ENCODE assay signal across 1 cellular context in the genomic region with DNA sequence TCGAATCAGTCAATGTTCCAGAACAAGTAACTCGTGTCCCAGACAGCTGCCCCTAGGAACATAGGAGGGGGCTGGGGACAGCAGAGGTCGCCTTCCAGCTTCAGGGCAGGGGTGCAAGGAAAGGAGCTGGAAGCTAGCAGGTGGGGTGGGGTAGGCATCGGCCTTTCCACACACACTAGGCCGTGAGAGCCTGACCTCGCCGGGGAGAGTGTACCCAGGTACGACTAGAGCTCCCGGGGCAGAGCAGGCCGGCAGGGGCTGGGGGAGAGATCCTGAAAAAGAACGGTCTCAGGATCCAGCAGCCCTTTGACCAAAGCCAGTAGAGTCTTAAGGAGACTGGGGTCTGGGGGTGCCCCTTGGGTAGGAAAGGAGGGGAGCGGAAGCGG.
TF ChIP-seq lines count a peak whose summit lies in the region.

No MANE protein-coding gene starts in this region.

TF ChIP-seq in GM23338, 12 proteins besides CTCF, POLR2A, EP300 and RAD21 (continued from another document):
- TF ChIP-seq, protein P1, sequence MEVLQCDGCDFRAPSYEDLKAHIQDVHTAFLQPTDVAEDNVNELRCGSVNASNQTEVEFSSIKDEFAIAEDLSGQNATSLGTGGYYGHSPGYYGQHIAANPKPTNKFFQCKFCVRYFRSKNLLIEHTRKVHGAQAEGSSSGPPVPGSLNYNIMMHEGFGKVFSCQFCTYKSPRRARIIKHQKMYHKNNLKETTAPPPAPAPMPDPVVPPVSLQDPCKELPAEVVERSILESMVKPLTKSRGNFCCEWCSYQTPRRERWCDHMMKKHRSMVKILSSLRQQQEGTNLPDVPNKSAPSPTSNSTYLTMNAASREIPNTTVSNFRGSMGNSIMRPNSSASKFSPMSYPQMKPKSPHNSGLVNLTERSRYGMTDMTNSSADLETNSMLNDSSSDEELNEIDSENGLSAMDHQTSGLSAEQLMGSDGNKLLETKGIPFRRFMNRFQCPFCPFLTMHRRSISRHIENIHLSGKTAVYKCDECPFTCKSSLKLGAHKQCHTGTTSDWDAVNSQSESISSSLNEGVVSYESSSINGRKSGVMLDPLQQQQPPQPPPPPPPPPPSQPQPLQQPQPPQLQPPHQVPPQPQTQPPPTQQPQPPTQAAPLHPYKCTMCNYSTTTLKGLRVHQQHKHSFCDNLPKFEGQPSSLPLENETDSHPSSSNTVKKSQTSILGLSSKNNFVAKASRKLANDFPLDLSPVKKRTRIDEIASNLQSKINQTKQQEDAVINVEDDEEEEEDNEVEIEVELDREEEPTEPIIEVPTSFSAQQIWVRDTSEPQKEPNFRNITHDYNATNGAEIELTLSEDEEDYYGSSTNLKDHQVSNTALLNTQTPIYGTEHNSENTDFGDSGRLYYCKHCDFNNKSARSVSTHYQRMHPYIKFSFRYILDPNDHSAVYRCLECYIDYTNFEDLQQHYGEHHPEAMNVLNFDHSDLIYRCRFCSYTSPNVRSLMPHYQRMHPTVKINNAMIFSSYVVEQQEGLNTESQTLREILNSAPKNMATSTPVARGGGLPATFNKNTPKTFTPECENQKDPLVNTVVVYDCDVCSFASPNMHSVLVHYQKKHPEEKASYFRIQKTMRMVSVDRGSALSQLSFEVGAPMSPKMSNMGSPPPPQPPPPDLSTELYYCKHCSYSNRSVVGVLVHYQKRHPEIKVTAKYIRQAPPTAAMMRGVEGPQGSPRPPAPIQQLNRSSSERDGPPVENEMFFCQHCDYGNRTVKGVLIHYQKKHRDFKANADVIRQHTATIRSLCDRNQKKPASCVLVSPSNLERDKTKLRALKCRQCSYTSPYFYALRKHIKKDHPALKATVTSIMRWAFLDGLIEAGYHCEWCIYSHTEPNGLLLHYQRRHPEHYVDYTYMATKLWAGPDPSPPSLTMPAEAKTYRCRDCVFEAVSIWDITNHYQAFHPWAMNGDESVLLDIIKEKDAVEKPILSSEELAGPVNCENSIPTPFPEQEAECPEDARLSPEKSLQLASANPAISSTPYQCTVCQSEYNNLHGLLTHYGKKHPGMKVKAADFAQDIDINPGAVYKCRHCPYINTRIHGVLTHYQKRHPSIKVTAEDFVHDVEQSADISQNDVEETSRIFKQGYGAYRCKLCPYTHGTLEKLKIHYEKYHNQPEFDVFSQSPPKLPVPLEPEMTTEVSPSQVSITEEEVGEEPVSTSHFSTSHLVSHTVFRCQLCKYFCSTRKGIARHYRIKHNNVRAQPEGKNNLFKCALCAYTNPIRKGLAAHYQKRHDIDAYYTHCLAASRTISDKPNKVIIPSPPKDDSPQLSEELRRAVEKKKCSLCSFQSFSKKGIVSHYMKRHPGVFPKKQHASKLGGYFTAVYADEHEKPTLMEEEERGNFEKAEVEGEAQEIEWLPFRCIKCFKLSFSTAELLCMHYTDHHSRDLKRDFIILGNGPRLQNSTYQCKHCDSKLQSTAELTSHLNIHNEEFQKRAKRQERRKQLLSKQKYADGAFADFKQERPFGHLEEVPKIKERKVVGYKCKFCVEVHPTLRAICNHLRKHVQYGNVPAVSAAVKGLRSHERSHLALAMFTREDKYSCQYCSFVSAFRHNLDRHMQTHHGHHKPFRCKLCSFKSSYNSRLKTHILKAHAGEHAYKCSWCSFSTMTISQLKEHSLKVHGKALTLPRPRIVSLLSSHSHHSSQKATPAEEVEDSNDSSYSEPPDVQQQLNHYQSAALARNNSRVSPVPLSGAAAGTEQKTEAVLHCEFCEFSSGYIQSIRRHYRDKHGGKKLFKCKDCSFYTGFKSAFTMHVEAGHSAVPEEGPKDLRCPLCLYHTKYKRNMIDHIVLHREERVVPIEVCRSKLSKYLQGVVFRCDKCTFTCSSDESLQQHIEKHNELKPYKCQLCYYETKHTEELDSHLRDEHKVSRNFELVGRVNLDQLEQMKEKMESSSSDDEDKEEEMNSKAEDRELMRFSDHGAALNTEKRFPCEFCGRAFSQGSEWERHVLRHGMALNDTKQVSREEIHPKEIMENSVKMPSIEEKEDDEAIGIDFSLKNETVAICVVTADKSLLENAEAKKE (CRISPR knock-in tag; IDR thresholded peaks at IDR 0.05): no peak
- TF ChIP-seq CREB1 (CRISPR knock-in tag; IDR thresholded peaks at IDR 0.05; ENCODE audit: low read depth) (no peak), ZNF331 (CRISPR knock-in tag; IDR thresholded peaks at IDR 0.05; ENCODE audit: low read depth) (no peak), EZH2phosphoT487 (IDR thresholded peaks at IDR 0.05; ENCODE audit: unreplicated experiment) (no peak), STAT1 (IDR thresholded peaks at IDR 0.05; ENCODE audit: unreplicated experiment) (no peak)
